In genomic region chr2:52710810-52711618, GRCh38 we compare ENCODE assay signal across 13 cellular contexts.
A peak's percentile ranks its signal among the peaks of the same experiment; 100 is the strongest.
DNase-seq lines count a peak whose midpoint lies in the region; ATAC-seq and TF ChIP-seq lines count a peak whose summit lies in the region.
"Had no signal": no experiment of that assay in that cellular context is flagged by ENCODE, and none has a peak within 500 bp of the region (broad histone marks: within the 10 kb centered on the region; RNA-seq: fewer than 3 reads in every experiment).

No MANE protein-coding gene starts in this region.

- no peaks in the 10 kb centered on the region for H3K36me3 Mint-ChIP-seq in brain
- no peaks in the 10 kb centered on the region for H3K36me3 Mint-ChIP-seq in nephron progenitor cell (ENCODE audit: low read depth)
- H3K36me3 Mint-ChIP-seq: CD14-positive monocyte; CD8-positive, alpha-beta T cell had no signal

- no peaks in the 10 kb centered on the region for H3K9me3 Mint-ChIP-seq in brain
- H3K9me3 Mint-ChIP-seq in nephron progenitor cell: no peaks in the 10 kb centered on the region

- H3K27ac Mint-ChIP-seq in brain (peak overlapping the region in 3 of 5 experiments; percentile 8 to 59 (median 8)), nephron progenitor cell (peak overlapping the region; percentile 40)
- H3K27ac Mint-ChIP-seq: CD14-positive monocyte; CD8-positive, alpha-beta T cell had no signal

- H3K27me3 Mint-ChIP-seq in brain (no peaks in the 10 kb centered on the region), nephron progenitor cell (ENCODE audit: low read depth, poor library complexity) (peaks cover 3% of the 10 kb centered on the region)

- H3K4me3 Mint-ChIP-seq in brain: no peak overlapping the region
- no peak overlapping the region for H3K4me3 Mint-ChIP-seq in nephron progenitor cell
- H3K4me3 Mint-ChIP-seq: CD14-positive monocyte; CD8-positive, alpha-beta T cell had no signal

- peak; percentile 36 for DNase-seq in NCI-H2171 treated with DMSO at 0.1 percent for 48 hours (lab: John Stamatoyannopoulos, UW)
- DNase-seq in NCI-H2171 (lab: John Stamatoyannopoulos, UW): no peak
- DNase-seq in NCI-H1694 (lab: John Stamatoyannopoulos, UW): peak; percentile 86
- DNase-seq in nephron progenitor cell: no peak
- no peak for DNase-seq in SIG-M5 treated with dmso at 0.1 percent for 504 hours (lab: John Stamatoyannopoulos, UW; ENCODE audit: unreplicated experiment)
- DNase-seq in NCI-H2196 (lab: John Stamatoyannopoulos, UW; ENCODE audit: unreplicated experiment): no peak
- DNase-seq: CD8-positive, alpha-beta T cell; COR-L47; DMS53 had no signal

- no peak for TF ChIP-seq CTCF in brain (conservative IDR thresholded peaks at IDR 0.05)
- no peak for TF ChIP-seq CTCF in nephron progenitor cell (IDR thresholded peaks at IDR 0.05)

- H3K4me1 Mint-ChIP-seq in brain: peaks cover 11% of the 10 kb centered on the region
- H3K4me1 Mint-ChIP-seq in nephron progenitor cell: peaks cover 21% of the 10 kb centered on the region
- H3K4me1 Mint-ChIP-seq: CD14-positive monocyte had no signal

- no peak for ATAC-seq in HG02981 (IDR thresholded peaks at IDR 0.05; ENCODE audit: unreplicated experiment)
- ATAC-seq: CD8-positive, alpha-beta T cell; HCT116 had no signal

Comparison
In these comparisons a context has a peak if more than half of its experiments do, and no peak if none do; other contexts are left out.
1. DNase-seq: peak in NCI-H2171 treated with DMSO at 0.1 percent for 48 hours (single experiment) and NCI-H1694 (single experiment); none in NCI-H2171 (single experiment), nephron progenitor cell (single experiment), SIG-M5 treated with dmso at 0.1 percent for 504 hours (single experiment) and NCI-H2196 (single experiment).